In genomic region chr6:73728548-73729205, GRCh38 we compare ENCODE assay signal across 1 cellular context.
A peak's percentile ranks its signal among the peaks of the same experiment; 100 is the strongest.
TF ChIP-seq lines count a peak whose summit lies in the region.

No MANE protein-coding gene starts in this region.

TF ChIP-seq in GM12878, 131 proteins besides CTCF, POLR2A, EP300 and RAD21 (continued from another document):
- TF ChIP-seq E2F4 (IDR thresholded peaks at IDR 0.05; ENCODE audit: low read depth, low read length): no peak
- no peak for TF ChIP-seq CHD1 (IDR thresholded peaks at IDR 0.05; ENCODE audit: low read depth, low read length)
- TF ChIP-seq MAX (IDR thresholded peaks at IDR 0.05; ENCODE audit: low read depth, low read length): no peak
- TF ChIP-seq PRDM15 (CRISPR knock-in tag; IDR thresholded peaks at IDR 0.05): no peak
- TF ChIP-seq CEBPB (IDR thresholded peaks at IDR 0.05; ENCODE audit: borderline replicate concordance in 1 of 2, low read depth in 2 of 2, low read length in 2 of 2): no peak
- no peak for TF ChIP-seq LARP7 (IDR thresholded peaks at IDR 0.05)
- no peak for TF ChIP-seq RFX5 (IDR thresholded peaks at IDR 0.05; ENCODE audit: low read depth, low read length)
- TF ChIP-seq WRNIP1 (IDR thresholded peaks at IDR 0.05; ENCODE audit: borderline replicate concordance, low read depth, low read length): no peak
- TF ChIP-seq ZBTB40 (IDR thresholded peaks at IDR 0.05; ENCODE audit: borderline replicate concordance): no peak
- no peak for TF ChIP-seq SPI1 (IDR thresholded peaks at IDR 0.05; ENCODE audit: borderline replicate concordance, insufficient read depth, low read depth, low read length)
- TF ChIP-seq TARDBP (IDR thresholded peaks at IDR 0.05; ENCODE audit: borderline replicate concordance): no peak
- no peak for TF ChIP-seq ZBTB33 (IDR thresholded peaks at IDR 0.05)
- no peak for TF ChIP-seq ZNF274 (IDR thresholded peaks at IDR 0.05; ENCODE audit: insufficient read depth, insufficient read length)
- no peak for TF ChIP-seq HDAC6 (IDR thresholded peaks at IDR 0.05; ENCODE audit: unreplicated experiment)
- 0 out of 2 replicates have a peak, but pooled peaks have one; percentile 9 for TF ChIP-seq GABPA (IDR thresholded peaks at IDR 0.05; ENCODE audit: low read depth)
- TF ChIP-seq NR2C2 (IDR thresholded peaks at IDR 0.05; ENCODE audit: borderline replicate concordance, control insufficient read depth, insufficient read length, low read depth): no peak
- TF ChIP-seq RBBP5 (conservative IDR thresholded peaks at IDR 0.05): no peak
- peak; percentile 63; the same call in 1 of the 2 replicates for TF ChIP-seq RELB (IDR thresholded peaks at IDR 0.05; ENCODE audit: low read depth)
- TF ChIP-seq ZNF384 (IDR thresholded peaks at IDR 0.05; ENCODE audit: borderline replicate concordance, low read depth, low read length): no peak
- peak; percentile 20; the same call in 1 of the 2 replicates for TF ChIP-seq BCL11A (IDR thresholded peaks at IDR 0.05; ENCODE audit: low read depth, low read length)
- no peak for TF ChIP-seq CREM (IDR thresholded peaks at IDR 0.05; ENCODE audit: low read depth)
- TF ChIP-seq HDAC2 (IDR thresholded peaks at IDR 0.05): no peak
- TF ChIP-seq POLR2AphosphoS5 (IDR thresholded peaks at IDR 0.05; ENCODE audit: low read length): no peak
- peak; percentile 27; the same call in 1 of the 2 replicates for TF ChIP-seq EED (IDR thresholded peaks at IDR 0.05; ENCODE audit: low read depth)
- no peak for TF ChIP-seq HSF1 (IDR thresholded peaks at IDR 0.05; ENCODE audit: low read depth, low read length)
- no peak for TF ChIP-seq SIN3A (IDR thresholded peaks at IDR 0.05; ENCODE audit: low read depth, low read length)
- TF ChIP-seq BACH1 (IDR thresholded peaks at IDR 0.05; ENCODE audit: borderline replicate concordance): no peak; the same call in 1 of the 2 replicates
- no peak for TF ChIP-seq RAD51 (IDR thresholded peaks at IDR 0.05)
- TF ChIP-seq MYB (IDR thresholded peaks at IDR 0.05; ENCODE audit: borderline replicate concordance, low read depth, low read length): no peak
- no peak for TF ChIP-seq MEF2B (IDR thresholded peaks at IDR 0.05; ENCODE audit: partially characterized antibody, poor library complexity, severe bottlenecking)
- TF ChIP-seq SMC3 (IDR thresholded peaks at IDR 0.05; ENCODE audit: borderline replicate concordance, low read length): no peak
- no peak for TF ChIP-seq CBX3 (IDR thresholded peaks at IDR 0.05; ENCODE audit: borderline replicate concordance, low read depth)
- TF ChIP-seq JUNB (IDR thresholded peaks at IDR 0.05): peak; percentile 91
- no peak for TF ChIP-seq ASH2L (IDR thresholded peaks at IDR 0.05; ENCODE audit: borderline replicate concordance, low read depth)
- no peak for TF ChIP-seq KLF5 (IDR thresholded peaks at IDR 0.05; ENCODE audit: partially characterized antibody)
- no peak for TF ChIP-seq PAX8 (IDR thresholded peaks at IDR 0.05)
- TF ChIP-seq ZNF687 (IDR thresholded peaks at IDR 0.05): no peak
- no peak for TF ChIP-seq NFXL1 (IDR thresholded peaks at IDR 0.05; ENCODE audit: borderline replicate concordance)
- no peak for TF ChIP-seq SMAD1 (IDR thresholded peaks at IDR 0.05; ENCODE audit: low read depth, partially characterized antibody)
- no peak for TF ChIP-seq ZBED1 (IDR thresholded peaks at IDR 0.05; ENCODE audit: borderline replicate concordance)
- TF ChIP-seq ZNF217 (IDR thresholded peaks at IDR 0.05): no peak
- no peak for TF ChIP-seq PBX3 (IDR thresholded peaks at IDR 0.05; ENCODE audit: insufficient replicate concordance, low read depth, low read length)
